7 cellular contexts compared by ENCODE assay signal in genomic region chr12:113625499-113625898, GRCh38.
"Had no signal": no experiment of that assay in that cellular context is flagged by ENCODE, and none has a peak within 500 bp of the region (broad histone marks: within the 10 kb centered on the region; RNA-seq: fewer than 3 reads in every experiment).

No MANE protein-coding gene starts in this region.

- H3K4me3 ChIP-seq: GM12878 had no signal

- DNase-seq: GDM1, GF-D8 had no signal

- ATAC-seq: GM12878 had no signal

- FAIRE-seq: G401.6, GM12878, GM12892, GM18507, GM19239 had no signal
